14 cellular contexts compared by ENCODE assay signal in the genomic region with DNA sequence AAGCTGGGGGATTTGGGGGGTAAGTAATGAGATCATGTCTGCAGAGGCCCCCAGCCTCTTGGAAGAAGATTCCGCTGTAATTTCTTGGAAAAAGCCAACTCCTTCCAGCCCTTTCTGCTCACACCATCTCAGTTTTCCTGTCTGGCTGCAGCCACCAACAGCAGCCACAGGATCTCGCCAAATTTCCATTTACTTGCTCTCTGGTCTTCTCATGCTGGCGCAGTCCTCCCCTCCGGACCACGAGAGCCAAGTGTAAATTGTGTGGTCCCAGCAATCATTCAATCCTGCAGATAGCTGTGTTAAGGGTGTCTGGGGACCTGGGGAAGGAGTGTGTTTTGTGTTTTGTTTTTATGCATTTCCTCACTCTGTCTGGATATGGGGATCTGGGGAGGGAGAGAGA.
"Had no signal": no experiment of that assay in that cellular context is flagged by ENCODE, and none has a peak within 500 bp of the region (broad histone marks: within the 10 kb centered on the region; RNA-seq: fewer than 3 reads in every experiment).

No MANE protein-coding gene starts in this region.

- H3K9me3 ChIP-seq: colonic mucosa, neutrophil, upper lobe of right lung had no signal

- H3K27ac Mint-ChIP-seq: activated CD4-positive, alpha-beta memory T cell treated with anti-CD3 and anti-CD28 coated beads for 36 hours; activated naive CD8-positive, alpha-beta T cell treated with anti-CD3 and anti-CD28 coated beads, Interleukin-2, amount 10 ng/mL, durations not matched to agents 7 days and 5 days; activated T-cell treated with anti-CD3 and anti-CD28 coated beads, Interleukin-2, amount 50 U/mL, for 72 hours; immature natural killer cell; stimulated activated effector memory CD8-positive, alpha-beta T cell treated with anti-CD3 and anti-CD28 coated beads, Interleukin-12 subunit alpha, Interleukin-12 subunit beta, amount 100 ng/mL, for 72 hours had no signal

- H3K4me1 ChIP-seq: colonic mucosa had no signal

- H3K4me1 Mint-ChIP-seq: activated naive CD8-positive, alpha-beta T cell treated with anti-CD3 and anti-CD28 coated beads, Interleukin-2, amount 10 ng/mL, durations not matched to agents 7 days and 5 days; immature natural killer cell; stimulated activated effector memory CD8-positive, alpha-beta T cell treated with anti-CD3 and anti-CD28 coated beads, Interleukin-12 subunit alpha, Interleukin-12 subunit beta, amount 100 ng/mL, for 72 hours had no signal

- H3K9me3 Mint-ChIP-seq: activated CD4-positive, alpha-beta memory T cell treated with anti-CD3 and anti-CD28 coated beads for 36 hours; activated naive CD8-positive, alpha-beta T cell treated with anti-CD3 and anti-CD28 coated beads, Interleukin-2, amount 10 ng/mL, durations not matched to agents 7 days and 5 days; activated T-cell treated with anti-CD3 and anti-CD28 coated beads, Interleukin-2, amount 50 U/mL, for 72 hours; immature natural killer cell; stimulated activated effector memory CD8-positive, alpha-beta T cell treated with anti-CD3 and anti-CD28 coated beads, Interleukin-12 subunit alpha, Interleukin-12 subunit beta, amount 100 ng/mL, for 72 hours had no signal

- H3K4me3 Mint-ChIP-seq: activated CD4-positive, alpha-beta memory T cell treated with anti-CD3 and anti-CD28 coated beads for 36 hours; activated naive CD8-positive, alpha-beta T cell treated with anti-CD3 and anti-CD28 coated beads, Interleukin-2, amount 10 ng/mL, durations not matched to agents 7 days and 5 days; activated T-cell treated with anti-CD3 and anti-CD28 coated beads, Interleukin-2, amount 50 U/mL, for 72 hours; immature natural killer cell; stimulated activated effector memory CD8-positive, alpha-beta T cell treated with anti-CD3 and anti-CD28 coated beads, Interleukin-12 subunit alpha, Interleukin-12 subunit beta, amount 100 ng/mL, for 72 hours had no signal

- H3K4me3 ChIP-seq: colonic mucosa, upper lobe of right lung had no signal

- DNase-seq: activated CD4-positive, alpha-beta memory T cell treated with anti-CD3 and anti-CD28 coated beads for 36 hours; activated CD8-positive, alpha-beta memory T cell treated with anti-CD3 and anti-CD28 coated beads, Interleukin-2, amount 50 U/mL, for 4 hours; activated naive CD8-positive, alpha-beta T cell treated with anti-CD3 and anti-CD28 coated beads, Interleukin-2, amount 10 ng/mL, durations not matched to agents 7 days and 5 days; activated T-cell treated with anti-CD3 and anti-CD28 coated beads, Interleukin-2, amount 50 U/mL, for 72 hours; anterior cingulate cortex; colonic mucosa; effector CD8-positive, alpha-beta T cell; immature natural killer cell; left colon; mesendoderm; T-helper 9 cell; upper lobe of right lung had no signal

- H3K36me3 ChIP-seq: colonic mucosa, neutrophil, upper lobe of right lung had no signal

- H3K27me3 ChIP-seq: colonic mucosa, neutrophil, upper lobe of right lung had no signal

- H3K36me3 Mint-ChIP-seq: activated CD4-positive, alpha-beta memory T cell treated with anti-CD3 and anti-CD28 coated beads for 36 hours; activated naive CD8-positive, alpha-beta T cell treated with anti-CD3 and anti-CD28 coated beads, Interleukin-2, amount 10 ng/mL, durations not matched to agents 7 days and 5 days; immature natural killer cell; stimulated activated effector memory CD8-positive, alpha-beta T cell treated with anti-CD3 and anti-CD28 coated beads, Interleukin-12 subunit alpha, Interleukin-12 subunit beta, amount 100 ng/mL, for 72 hours had no signal

- H3K27ac ChIP-seq: colonic mucosa, neutrophil, upper lobe of right lung had no signal

- ATAC-seq: activated T-cell treated with anti-CD3 and anti-CD28 coated beads, Interleukin-2, amount 50 U/mL, for 72 hours; left colon; stimulated activated effector memory CD8-positive, alpha-beta T cell treated with anti-CD3 and anti-CD28 coated beads, Interleukin-12 subunit alpha, Interleukin-12 subunit beta, amount 100 ng/mL, for 72 hours; upper lobe of right lung had no signal
